11 cellular contexts compared by ENCODE assay signal in the genomic region with DNA sequence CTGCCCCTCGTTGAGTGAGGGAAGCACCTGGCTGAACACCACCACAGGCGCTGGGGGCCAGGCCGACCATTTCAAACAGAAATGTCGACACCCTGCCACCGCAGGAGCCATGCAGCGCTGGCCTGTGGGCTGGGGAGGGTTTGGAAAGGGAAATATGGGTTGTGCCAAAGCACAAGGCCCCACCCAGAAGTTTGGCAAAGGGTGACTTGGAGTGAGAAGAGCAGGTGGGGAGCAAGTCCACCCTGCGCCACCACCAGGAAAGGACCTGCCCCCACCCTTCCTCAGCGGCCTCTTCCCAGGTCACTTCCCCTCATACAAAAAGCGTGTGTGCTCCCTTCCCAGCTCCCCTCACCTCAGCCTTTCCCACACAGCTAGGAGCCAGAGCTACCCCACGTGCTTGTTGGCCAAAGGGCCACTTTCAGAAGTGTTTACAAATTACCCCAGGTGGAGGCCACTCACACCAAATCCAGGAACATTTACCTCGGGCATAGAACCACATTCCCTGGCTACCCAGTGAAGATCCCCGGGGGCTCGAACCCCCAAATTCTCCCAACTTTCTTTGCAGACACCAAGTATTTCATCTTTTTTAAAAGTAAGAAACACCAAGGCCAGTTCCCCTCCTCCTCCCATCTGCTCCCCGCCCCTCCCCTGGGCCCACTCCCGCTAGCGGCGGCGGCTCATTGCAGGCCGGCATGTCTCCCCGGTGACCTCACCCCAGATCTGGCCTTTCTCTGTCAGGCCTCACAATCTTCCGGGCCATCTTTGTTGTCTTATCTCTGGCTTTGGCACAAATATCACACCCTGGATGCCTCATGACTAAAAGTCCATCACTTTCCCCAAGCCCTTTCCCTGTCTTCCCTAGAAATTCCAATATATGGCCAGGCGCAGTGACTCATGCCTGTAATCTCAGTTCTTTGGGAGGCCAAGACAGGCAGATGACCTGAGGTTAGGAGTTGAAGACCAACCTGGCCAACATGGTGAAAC. TPM values are rescaled to one million over a fixed set of nuclear protein-coding genes. Genes with fewer than 3 reads are reported as not detected.
A peak's percentile ranks its signal among the peaks of the same experiment; 100 is the strongest.
DNase-seq lines count a peak whose midpoint lies in the region; ATAC-seq and TF ChIP-seq lines count a peak whose summit lies in the region.
"Had no signal": no experiment of that assay in that cellular context is flagged by ENCODE, and none has a peak within 500 bp of the region (broad histone marks: within the 10 kb centered on the region; RNA-seq: fewer than 3 reads in every experiment).

No MANE protein-coding gene starts in this region.

- peaks cover 53% of the 10 kb centered on the region for H3K4me1 ChIP-seq in GM23248 (ENCODE audit: insufficient read depth)
- peaks cover 14 to 73% (median 38%) of the 10 kb centered on the region in 6 donors for H3K4me1 ChIP-seq in spleen

- peak; percentile 56 for DNase-seq in GM23248
- DNase-seq in T-cell = no peak
- peak; percentile 62 for DNase-seq in hepatic stellate cell (ENCODE audit: low spot score)
- DNase-seq in spleen = peak; percentile 67
- no peak for DNase-seq in HuH-7 (ENCODE audit: low spot score)
- no peak for DNase-seq in NCI-H748 (lab: John Stamatoyannopoulos, UW; ENCODE audit: unreplicated experiment)
- DNase-seq in NCI-H1436 (lab: John Stamatoyannopoulos, UW) = no peak
- DNase-seq: activated CD4-positive, alpha-beta memory T cell treated with anti-CD3 and anti-CD28 coated beads for 36 hours; NCI-H69; thyroid gland had no signal

- H3K4me1 Mint-ChIP-seq in T-cell = peaks cover 43 to 60% (median 57%) of the 10 kb centered on the region in 3 donors

- intact Hi-C loops in spleen (cut with DNase I; ENCODE audit: low total_unique reads) = loop anchor here (10.0 kb wide), 2 partner anchors 296 to 466 kb away; no protein-coding TSS in a partner anchor

- H3K27me3 ChIP-seq in GM23248 (replicated peaks; ENCODE audit: insufficient read depth) = no peaks in the 10 kb centered on the region
- H3K27me3 ChIP-seq in spleen (replicated peaks in 1 of 7) = no peaks in the 10 kb centered on the region
- H3K27me3 ChIP-seq: thyroid gland had no signal

- H3K9me3 Mint-ChIP-seq in T-cell = no peaks in the 10 kb centered on the region
- H3K9me3 Mint-ChIP-seq: activated CD4-positive, alpha-beta memory T cell treated with anti-CD3 and anti-CD28 coated beads for 36 hours had no signal

- no peak overlapping the region for H2AFZ ChIP-seq in GM23248

- no peak for TF ChIP-seq CTCF in spleen (IDR thresholded peaks at IDR 0.05 in 8 of 11, conservative IDR thresholded peaks at IDR 0.05 in 3 of 11)

- in situ Hi-C loops in GM23248 (cut with MboI) = loop anchor here (10.0 to 25.0 kb wide), 2 partner anchors 156 to 289 kb away; a partner anchor contains a TSS

- H3K9ac ChIP-seq in GM23248 = no peak overlapping the region

- H3K4me3 ChIP-seq in GM23248 (no peak overlapping the region), spleen (no peak overlapping the region)
- H3K4me3 ChIP-seq: thyroid gland had no signal

- POLR2A ChIA-PET in T-cell (lab: Charles Lee) = no interaction called here

- no peaks in the 10 kb centered on the region for H3K36me3 ChIP-seq in GM23248 (ENCODE audit: low read depth)
- no peaks in the 10 kb centered on the region for H3K36me3 ChIP-seq in spleen
- H3K36me3 ChIP-seq: thyroid gland had no signal

- H3K27me3 Mint-ChIP-seq in T-cell = no peaks in the 10 kb centered on the region
- H3K27me3 Mint-ChIP-seq: activated CD4-positive, alpha-beta memory T cell treated with anti-CD3 and anti-CD28 coated beads for 36 hours had no signal

- CTCF ChIA-PET in T-cell (lab: Charles Lee) = no interaction called here

- no peaks in the 10 kb centered on the region for H3K9me3 ChIP-seq in GM23248 (ENCODE audit: low read depth)
- no peaks in the 10 kb centered on the region for H3K9me3 ChIP-seq in spleen
- H3K9me3 ChIP-seq: thyroid gland had no signal

- peak overlapping the region in 1 of 3 donors; percentile 55 for H3K4me3 Mint-ChIP-seq in T-cell
- H3K4me3 Mint-ChIP-seq: activated CD4-positive, alpha-beta memory T cell treated with anti-CD3 and anti-CD28 coated beads for 36 hours had no signal

- H3K79me2 ChIP-seq in GM23248 (ENCODE audit: insufficient read depth) = no peaks in the 10 kb centered on the region

- peak overlapping the region; percentile 52 to 77 for H3K27ac Mint-ChIP-seq in T-cell
- H3K27ac Mint-ChIP-seq: activated CD4-positive, alpha-beta memory T cell treated with anti-CD3 and anti-CD28 coated beads for 36 hours had no signal

- no peaks in the 10 kb centered on the region for H4K20me1 ChIP-seq in GM23248 (ENCODE audit: insufficient read depth)

- no peaks in the 10 kb centered on the region for H3K36me3 Mint-ChIP-seq in T-cell
- H3K36me3 Mint-ChIP-seq: activated CD4-positive, alpha-beta memory T cell treated with anti-CD3 and anti-CD28 coated beads for 36 hours had no signal

- H3F3A ChIP-seq in GM23248 (ENCODE audit: insufficient read depth) = peaks cover 16% of the 10 kb centered on the region

- peak overlapping the region; percentile 10 for H3K4me2 ChIP-seq in GM23248 (ENCODE audit: unreplicated experiment)

- TF ChIP-seq POLR2A in spleen (IDR thresholded peaks at IDR 0.05) = no peak

- no peaks in the 10 kb centered on the region for H3K9me2 ChIP-seq in GM23248 (ENCODE audit: insufficient read depth)

- H3K27ac ChIP-seq in GM23248 (peak overlapping the region; percentile 15), spleen (peak overlapping the region in 5 of 8 donors; percentile 30 to 77 (median 51))
- H3K27ac ChIP-seq: thyroid gland had no signal

- 28 to 32% methylated on average over 21 to 22 of the region's 22 CpGs for WGBS in GM23248 (ENCODE audit: low coverage in 1 of 2, low lambda C conversion rate in 2 of 2, missing lambda C conversion rate in 2 of 2), 2 experiments
- WGBS in spleen, 5 donors = 37 to 60% (median 55%) methylated on average over 21 to 22 of the region's 22 CpGs

- ATAC-seq in T-cell (replicated peaks in 1 of 4) (no peak), HG03439 (IDR thresholded peaks at IDR 0.05; ENCODE audit: unreplicated experiment) (no peak)

RNA-seq across cellular contexts. Expression of a gene that starts 20.5 kb away (rescaled TPM):
- total RNA-seq in GM23248 (2014; rRNA removed; shearing (Covaris generic)) = not detected in 2 replicates
- polyA plus RNA-seq in GM23248 (2016; fragmentation: Nextera tagmentation; extraction: Ambion mirVana) = not detected in 2 replicates
- 1 to 10 TPM in 2 of 5 donors, not detected in 3; 1.8 to 3.2 TPM for total RNA-seq in T-cell
- total RNA-seq in spleen = not detected
- polyA plus RNA-seq in spleen = under 1 TPM in 1 of 3 donors, not detected in 2; 0.35 TPM
- total RNA-seq: activated CD4-positive, alpha-beta memory T cell treated with anti-CD3 and anti-CD28 coated beads for 36 hours; thyroid gland had no signal

Comparison
In these comparisons a context has a peak if more than half of its experiments do, and no peak if none do; other contexts are left out.
1. DNase-seq: peak in GM23248 (single experiment), hepatic stellate cell (single experiment) and spleen (single experiment); none in T-cell (0 of 34), HuH-7 (single experiment), NCI-H748 (single experiment) and NCI-H1436 (single experiment).